9 cellular contexts compared by ENCODE assay signal in the genomic region with DNA sequence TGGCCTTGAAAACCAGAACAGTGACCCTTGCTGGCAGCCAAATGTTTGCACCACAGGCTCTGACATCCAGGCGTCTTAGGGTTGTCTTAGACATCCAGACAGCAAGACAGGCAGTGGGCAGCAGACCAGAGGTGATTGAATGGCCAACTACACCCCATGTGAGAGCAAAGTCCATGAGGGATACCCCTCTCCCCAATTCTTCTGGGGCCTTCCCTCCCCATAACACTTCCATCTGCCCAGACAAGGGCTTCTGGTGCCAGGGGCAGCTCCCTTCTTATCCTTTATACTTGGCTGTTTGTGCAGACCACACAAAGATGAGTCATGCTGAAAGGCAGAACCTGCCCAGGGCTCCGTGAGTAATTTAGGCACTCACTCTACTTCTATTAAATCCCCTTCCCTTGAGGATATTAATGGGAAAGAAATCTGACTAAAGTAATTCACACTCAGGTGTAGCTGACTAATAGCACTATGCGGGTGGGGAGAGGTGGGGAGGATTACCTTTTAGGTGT.
DNase-seq lines count a peak whose midpoint lies in the region; ATAC-seq and TF ChIP-seq lines count a peak whose summit lies in the region.
"Had no signal": no experiment of that assay in that cellular context is flagged by ENCODE, and none has a peak within 500 bp of the region (broad histone marks: within the 10 kb centered on the region; RNA-seq: fewer than 3 reads in every experiment).

No MANE protein-coding gene starts in this region.

- H3K4me1 ChIP-seq in SK-N-SH (ENCODE audit: control insufficient read depth in 1 of 2, insufficient read depth in 2 of 2, low read depth in 1 of 2, low read length in 1 of 2) (peaks cover 40 to 46% of the 10 kb centered on the region in 2 experiments; a peak in 3 of 4 replicates), foreskin keratinocyte (peaks cover 30% of the 10 kb centered on the region)

- H3K9me2 ChIP-seq in SK-N-SH: no peaks in the 10 kb centered on the region

- TF ChIP-seq EP300 in SK-N-SH (IDR thresholded peaks at IDR 0.05; ENCODE audit: borderline replicate concordance in 1 of 2, low read depth in 1 of 2, low read length in 1 of 2): peak in 1 of 2 experiments; percentile 62; a peak in 1 of 4 replicates

- POLR2A ChIA-PET in SK-N-SH (lab: Yijun Ruan, JAX): no interaction called here

- peaks cover 4% of the 10 kb centered on the region; the same call in 1 of the 2 replicates for H3K9me3 ChIP-seq in SK-N-SH

- H3K27ac ChIP-seq in SK-N-SH (ENCODE audit: low read depth in 2 of 2, low read length in 1 of 2): peak overlapping the region; percentile 52 to 56
- peak overlapping the region; percentile 35 for H3K27ac ChIP-seq in foreskin keratinocyte
- H3K27ac ChIP-seq: body of pancreas had no signal

- no peak for TF ChIP-seq POLR2A in erythroblast (IDR thresholded peaks at IDR 0.05; ENCODE audit: low read length)

- H3K36me3 ChIP-seq in SK-N-SH (replicated peaks in 1 of 2; ENCODE audit: control insufficient read depth in 1 of 2, insufficient read depth in 2 of 2, low read length in 1 of 2): no peaks in the 10 kb centered on the region

- H3K4me3 ChIP-seq in SK-N-SH (ENCODE audit: low read depth in 2 of 2, low read length in 1 of 2): no peak overlapping the region
- H3K4me3 ChIP-seq: body of pancreas had no signal

- no peaks in the 10 kb centered on the region for H3K27me3 ChIP-seq in SK-N-SH (ENCODE audit: insufficient read depth)
- H3K27me3 ChIP-seq in foreskin keratinocyte: peaks cover 32% of the 10 kb centered on the region
- H3K27me3 ChIP-seq: body of pancreas had no signal

- DNase-seq in AG08395 (ENCODE audit: low spot score) (peak; percentile 81), SK-N-SH (no peak), foreskin keratinocyte (peak; percentile 94 to 97), activated gamma-delta T cell (lab: John Stamatoyannopoulos, UW) (no peak), erythroblast (lab: John Stamatoyannopoulos, UW) (no peak)

- TF ChIP-seq CTCF in SK-N-SH (IDR thresholded peaks at IDR 0.05): peak; percentile 23; the same call in 1 of the 2 replicates
- TF ChIP-seq CTCF in foreskin keratinocyte (conservative IDR thresholded peaks at IDR 0.05): peak; percentile 10

- TF ChIP-seq RAD21 in SK-N-SH (IDR thresholded peaks at IDR 0.05; ENCODE audit: low read length): no peak

- 8% methylated on average over 3 of the region's 3 CpGs for WGBS in SK-N-SH (ENCODE audit: low lambda C conversion rate)

- H3K9ac ChIP-seq in SK-N-SH: peak overlapping the region; percentile 5; the same call in 1 of the 2 replicates

- CTCF ChIA-PET in SK-N-SH (lab: Yijun Ruan, JAX): interaction anchor here (0.6 to 2.4 kb wide), 9 partner anchors 9 to 408 kb away, joined by 3 to 12 read pairs (median 3); partner anchors contain the start of gene TLE3

- ATAC-seq in HG02610 (IDR thresholded peaks at IDR 0.05; ENCODE audit: unreplicated experiment) (peak; percentile 31), foreskin keratinocyte (peak; percentile 76), GM18520 (IDR thresholded peaks at IDR 0.05; ENCODE audit: unreplicated experiment) (no peak), GM19023 (IDR thresholded peaks at IDR 0.05; ENCODE audit: unreplicated experiment) (no peak)
- ATAC-seq: body of pancreas had no signal

- H3F3A ChIP-seq in SK-N-SH (replicated peaks; ENCODE audit: insufficient read depth): peaks cover 18% of the 10 kb centered on the region

- H4K20me1 ChIP-seq in SK-N-SH (ENCODE audit: insufficient read depth): no peaks in the 10 kb centered on the region

- H2AFZ ChIP-seq in SK-N-SH (ENCODE audit: low read depth): no peak overlapping the region; the same call in 1 of the 2 replicates

- peak overlapping the region; percentile 50 for H3K4me2 ChIP-seq in SK-N-SH

- H3K79me2 ChIP-seq in SK-N-SH (ENCODE audit: insufficient read depth): no peaks in the 10 kb centered on the region

TF ChIP-seq in SK-N-SH, 30 proteins besides CTCF, POLR2A, EP300 and RAD21:
- TF ChIP-seq, protein P1, sequence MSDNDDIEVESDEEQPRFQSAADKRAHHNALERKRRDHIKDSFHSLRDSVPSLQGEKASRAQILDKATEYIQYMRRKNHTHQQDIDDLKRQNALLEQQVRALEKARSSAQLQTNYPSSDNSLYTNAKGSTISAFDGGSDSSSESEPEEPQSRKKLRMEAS (IDR thresholded peaks at IDR 0.05; ENCODE audit: low read depth): peak; percentile 28; the same call in 1 of the 2 replicates
- TF ChIP-seq JUND (IDR thresholded peaks at IDR 0.05): no peak; the same call in 1 of the 2 replicates
- TF ChIP-seq SMC3 (IDR thresholded peaks at IDR 0.05; ENCODE audit: low read depth, low read length): no peak
- TF ChIP-seq FOSL2 (IDR thresholded peaks at IDR 0.05; ENCODE audit: borderline replicate concordance, low read depth): peak; percentile 92
- TF ChIP-seq TCF12 (IDR thresholded peaks at IDR 0.05): peak; percentile 80
- no peak for TF ChIP-seq NRF1 (IDR thresholded peaks at IDR 0.05; ENCODE audit: low read depth, low read length)
- TF ChIP-seq, protein P2, sequence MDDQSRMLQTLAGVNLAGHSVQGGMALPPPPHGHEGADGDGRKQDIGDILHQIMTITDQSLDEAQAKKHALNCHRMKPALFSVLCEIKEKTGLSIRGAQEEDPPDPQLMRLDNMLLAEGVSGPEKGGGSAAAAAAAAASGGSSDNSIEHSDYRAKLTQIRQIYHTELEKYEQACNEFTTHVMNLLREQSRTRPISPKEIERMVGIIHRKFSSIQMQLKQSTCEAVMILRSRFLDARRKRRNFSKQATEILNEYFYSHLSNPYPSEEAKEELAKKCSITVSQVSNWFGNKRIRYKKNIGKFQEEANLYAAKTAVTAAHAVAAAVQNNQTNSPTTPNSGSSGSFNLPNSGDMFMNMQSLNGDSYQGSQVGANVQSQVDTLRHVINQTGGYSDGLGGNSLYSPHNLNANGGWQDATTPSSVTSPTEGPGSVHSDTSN (IDR thresholded peaks at IDR 0.05): peak; percentile 47
- peak; percentile 74 for TF ChIP-seq NFIC (IDR thresholded peaks at IDR 0.05; ENCODE audit: borderline replicate concordance)
- TF ChIP-seq POLR2AphosphoS5 (IDR thresholded peaks at IDR 0.05; ENCODE audit: low read depth, low read length): peak; percentile 15; the same call in 1 of the 2 replicates

Comparison
In these comparisons a context has a peak if more than half of its experiments do, and no peak if none do; other contexts are left out.
1. DNase-seq: peak in AG08395 (single experiment) and foreskin keratinocyte (2 of 2); none in SK-N-SH (single experiment), activated gamma-delta T cell (single experiment) and erythroblast (0 of 2).
2. ATAC-seq: peak in HG02610 (single experiment) and foreskin keratinocyte (single experiment); none in GM18520 (single experiment) and GM19023 (single experiment).